Comparison of ENCODE assay signal across 15 cellular contexts in genomic region chr7:77544523-77544922, GRCh38.
"Had no signal": no experiment of that assay in that cellular context is flagged by ENCODE, and none has a peak within 500 bp of the region (broad histone marks: within the 10 kb centered on the region; RNA-seq: fewer than 3 reads in every experiment).

No MANE protein-coding gene starts in this region.

- H3K36me3 Mint-ChIP-seq: stimulated activated effector memory CD8-positive, alpha-beta T cell treated with anti-CD3 and anti-CD28 coated beads, Interleukin-12 subunit alpha, Interleukin-12 subunit beta, amount 100 ng/mL, for 72 hours had no signal

- DNase-seq: activated CD4-positive, alpha-beta T cell treated with anti-CD3 and anti-CD28 coated beads for 1 hour; activated CD4-positive, alpha-beta T cell treated with anti-CD3 and anti-CD28 coated beads, Interleukin-2, amount 50 U/mL, for 4 hours; activated naive CD4-positive, alpha-beta T cell treated with Interleukin-2 at 50 U/mL for 16 hours; anterior cingulate cortex; effector CD8-positive, alpha-beta T cell; left lung; mesendoderm; nephron progenitor cell; ovary; sigmoid colon; thyroid gland; uterus had no signal

- H3K9me3 Mint-ChIP-seq: activated T-helper 17 cell treated with anti-CD3 and anti-CD28 coated beads, Interleukin-2, amount 50 U/mL, for 72 hours; nephron progenitor cell; stimulated activated effector memory CD8-positive, alpha-beta T cell treated with anti-CD3 and anti-CD28 coated beads, Interleukin-12 subunit alpha, Interleukin-12 subunit beta, amount 100 ng/mL, for 72 hours had no signal

- ATAC-seq: activated T-helper 17 cell treated with anti-CD3 and anti-CD28 coated beads, Interleukin-2, amount 50 U/mL, for 72 hours; gastroesophageal sphincter; left lung had no signal

- H3K27ac Mint-ChIP-seq: activated T-helper 17 cell treated with anti-CD3 and anti-CD28 coated beads, Interleukin-2, amount 50 U/mL, for 72 hours; nephron progenitor cell; stimulated activated effector memory CD8-positive, alpha-beta T cell treated with anti-CD3 and anti-CD28 coated beads, Interleukin-12 subunit alpha, Interleukin-12 subunit beta, amount 100 ng/mL, for 72 hours had no signal

- H3K4me3 Mint-ChIP-seq: activated T-helper 17 cell treated with anti-CD3 and anti-CD28 coated beads, Interleukin-2, amount 50 U/mL, for 72 hours; nephron progenitor cell; stimulated activated effector memory CD8-positive, alpha-beta T cell treated with anti-CD3 and anti-CD28 coated beads, Interleukin-12 subunit alpha, Interleukin-12 subunit beta, amount 100 ng/mL, for 72 hours had no signal

- H3K27me3 Mint-ChIP-seq: activated T-helper 17 cell treated with anti-CD3 and anti-CD28 coated beads, Interleukin-2, amount 50 U/mL, for 72 hours had no signal
